Comparison of ENCODE assay signal across 8 cellular contexts in the genomic region with DNA sequence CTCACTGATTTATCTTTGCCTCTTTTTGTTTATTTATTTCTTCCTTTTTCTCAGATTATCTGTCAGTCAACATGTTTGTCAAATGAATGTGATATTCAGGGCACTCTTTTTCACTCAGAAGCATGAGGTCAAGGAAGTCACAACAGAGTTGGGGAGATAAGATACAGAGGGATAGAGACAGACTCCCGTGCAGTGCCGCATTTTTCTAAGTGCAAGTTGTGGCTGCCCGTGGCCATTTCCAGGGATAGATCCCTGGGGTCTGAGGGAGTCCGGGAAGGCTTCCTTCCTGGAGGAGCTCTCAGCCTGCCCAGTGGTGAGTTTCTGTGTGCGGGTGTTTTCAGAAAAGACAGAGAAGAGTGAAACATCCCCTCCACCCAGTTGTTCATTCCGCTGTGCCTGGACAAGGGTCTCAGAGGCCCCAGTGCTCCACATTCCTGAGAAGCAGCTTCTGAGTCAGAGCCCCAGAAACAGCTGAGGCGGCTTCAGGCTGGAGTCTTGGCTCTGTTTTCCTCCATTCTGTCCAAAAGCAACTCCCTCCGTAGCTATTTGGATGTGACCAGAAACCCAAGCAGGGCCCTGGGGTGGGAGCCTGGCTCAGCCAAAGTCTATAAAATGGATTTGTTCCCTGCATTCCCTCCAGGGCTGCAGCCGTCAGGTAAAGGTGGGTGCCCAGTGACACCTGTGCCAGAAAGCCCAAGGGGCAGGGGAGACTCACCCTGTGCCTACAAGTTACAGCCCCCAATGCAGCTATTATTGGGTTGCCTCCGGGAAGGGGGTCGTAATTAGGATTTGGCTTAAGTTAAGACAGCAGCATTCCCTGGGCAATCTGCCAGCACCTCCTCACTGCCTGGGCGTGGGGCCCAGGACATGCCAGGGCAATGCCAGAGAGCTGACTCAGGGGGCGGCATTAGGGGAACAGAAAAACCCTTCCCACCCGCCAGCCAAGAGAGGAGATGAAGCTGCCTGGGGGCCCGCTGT. TPM values are rescaled to one million over a fixed set of nuclear protein-coding genes. Genes with fewer than 3 reads are reported as not detected.
A peak's percentile ranks its signal among the peaks of the same experiment; 100 is the strongest.
DNase-seq lines count a peak whose midpoint lies in the region; ATAC-seq, FAIRE-seq and TF ChIP-seq lines count a peak whose summit lies in the region.

No MANE protein-coding gene starts in this region.

- intact Hi-C loops in Panc1 (cut with micrococcal nuclease; ENCODE audit: unreplicated experiment), result loop anchor here (2.0 kb wide), 1 partner anchor 193 kb away; no protein-coding TSS in a partner anchor

- peak overlapping the region; percentile 98 for H3K27ac ChIP-seq in Panc1 (ENCODE audit: low read length)

- in situ Hi-C loops in Panc1 (cut with HindIII; ENCODE audit: low pct_unique_long_range_greater_than_20kb, low sequenced_read_pairs), result no loop called here

- CTCF ChIA-PET in Panc1 (lab: Charles Lee), result interaction anchor here (0.5 to 5.2 kb wide), 18 partner anchors 12 to 242 kb away, joined by 3 to 50 read pairs (median 5); no protein-coding TSS in a partner anchor

- H3K4me3 ChIP-seq in Panc1 (ENCODE audit: low read depth in 2 of 2, low read length in 2 of 2), result peak overlapping the region in 1 of 2 experiments; percentile 19; a peak in 2 of 4 replicates

- H3K9me3 ChIP-seq in Panc1 (ENCODE audit: control insufficient read depth, insufficient read depth, low read depth, low read length), result no peaks in the 10 kb centered on the region

- no peak for FAIRE-seq in GM12891 (lab: Jason Lieb, UNC)

- H3K36me3 ChIP-seq in Panc1 (ENCODE audit: control insufficient read depth, insufficient read depth, low read length), result no peaks in the 10 kb centered on the region

- TF ChIP-seq POLR2A in GM12891 (IDR thresholded peaks at IDR 0.05; ENCODE audit: low read depth, low read length), result no peak

- TF ChIP-seq CTCF in Panc1 (IDR thresholded peaks at IDR 0.05), result no peak

- ATAC-seq in Panc1 (peak; percentile 77), esophagus mucosa (peak; percentile 60), GM18907 (IDR thresholded peaks at IDR 0.05; ENCODE audit: unreplicated experiment) (no peak)

- H3K4me1 ChIP-seq in Panc1 (ENCODE audit: control insufficient read depth, insufficient read depth, low read length), result peaks cover 41% of the 10 kb centered on the region

- DNase-seq in ELF-1 (ENCODE audit: low read depth, low spot score), result peak; percentile 68
- no peak for DNase-seq in Panc1 (ENCODE audit: low read depth, low spot score)
- DNase-seq in nucleus accumbens (lab: John Stamatoyannopoulos, UW), result peak in 48 of 56 donors; percentile 29 to 87 (median 60)
- DNase-seq in NCI-H526 treated with DMSO at 0.1 percent for 48 hours (lab: John Stamatoyannopoulos, UW), result no peak
- no peak for DNase-seq in NCI-H524 treated with DMSO at 0.1 percent for 48 hours (lab: John Stamatoyannopoulos, UW)
- no peak for DNase-seq in GM12891 (ENCODE audit: insufficient read length, low spot score)

- POLR2A ChIA-PET in Panc1 (lab: Charles Lee), result interaction anchor here (0.6 to 1.2 kb wide), 5 partner anchors 23 to 165 kb away, joined by 3 to 10 read pairs (median 4); a partner anchor contains a TSS

- no peaks in the 10 kb centered on the region for H3K27me3 ChIP-seq in Panc1 (ENCODE audit: control insufficient read depth, insufficient read depth, low read length)

- no TSS peak for BruUV-seq in Panc1 (replicated peaks; lab: Mats Ljungman, UMichigan)

TF ChIP-seq in GM12891, 5 proteins besides CTCF, POLR2A, EP300 and RAD21:
- TF ChIP-seq POLR2AphosphoS5 (IDR thresholded peaks at IDR 0.05; ENCODE audit: low read depth, low read length), result no peak
- no peak for TF ChIP-seq TAF1 (IDR thresholded peaks at IDR 0.05; ENCODE audit: low read depth, low read length)
- TF ChIP-seq SPI1 (IDR thresholded peaks at IDR 0.05; ENCODE audit: low read depth, low read length), result no peak
- TF ChIP-seq PAX5 (IDR thresholded peaks at IDR 0.05; ENCODE audit: insufficient read depth, low read length, severe bottlenecking), result no peak

RNA-seq across cellular contexts. Expression of a gene that starts 13.0 kb away (rescaled TPM):
- total RNA-seq in Panc1 (2021; ENCODE audit: unreplicated experiment) (41.4 TPM), esophagus mucosa (18.9 TPM)
- polyA plus RNA-seq in Panc1 (2012; ENCODE audit: insufficient read length), result 37.5 TPM
- 10.9 TPM for polyA plus RNA-seq in GM12891 (2012; ENCODE audit: low read depth, missing spikeins)

RNA-seq across cellular contexts. Expression of a gene that starts 23.6 kb away (rescaled TPM):
- 305 TPM for total RNA-seq in Panc1 (2021; ENCODE audit: unreplicated experiment)
- polyA plus RNA-seq in Panc1 (2012; ENCODE audit: insufficient read length), result 162 TPM
- total RNA-seq in esophagus mucosa, result 19.4 TPM
- 0.73 TPM for polyA plus RNA-seq in GM12891 (2012; ENCODE audit: low read depth, missing spikeins)

Comparison
In these comparisons a context has a peak if more than half of its experiments do, and no peak if none do; other contexts are left out.
1. DNase-seq: peak in ELF-1 (single experiment) and nucleus accumbens (48 of 56); none in Panc1 (single experiment), NCI-H526 treated with DMSO at 0.1 percent for 48 hours (single experiment), NCI-H524 treated with DMSO at 0.1 percent for 48 hours (single experiment) and GM12891 (single experiment).
2. RNA of a gene that starts 23.6 kb away (total RNA-seq): 305 TPM in Panc1 (single experiment); 19.4 TPM in esophagus mucosa (single experiment); every median in the first group is over 10 times any median in the second.